Comparison of ENCODE assay signal across 11 cellular contexts in the genomic region with DNA sequence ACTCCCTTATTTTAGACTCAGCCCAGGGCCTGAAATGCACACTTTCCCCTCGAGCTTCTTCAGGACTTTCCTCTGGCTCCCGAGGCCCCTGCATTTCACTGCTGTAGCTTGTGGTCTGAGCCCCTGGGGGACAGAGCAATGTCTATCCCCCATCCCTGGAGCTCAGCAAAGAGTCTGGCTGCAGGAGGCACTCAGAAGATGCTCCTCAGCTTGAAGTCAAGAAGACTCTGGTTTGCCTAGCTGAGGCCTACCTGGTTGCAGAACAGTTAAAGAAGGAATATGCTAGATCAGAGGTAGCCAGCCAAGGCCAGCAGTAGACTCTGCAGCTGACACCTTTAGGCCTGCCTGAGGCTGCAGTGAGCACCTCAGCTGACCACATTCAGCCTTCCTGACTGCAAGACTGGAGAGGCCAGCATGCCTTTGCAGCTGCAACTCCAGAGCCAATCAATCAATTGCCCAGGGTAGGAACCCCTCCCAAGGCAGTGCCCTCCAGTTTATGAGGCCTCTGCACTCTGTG. TPM values are rescaled to one million over a fixed set of nuclear protein-coding genes. Genes with fewer than 3 reads are reported as not detected.
A peak's percentile ranks its signal among the peaks of the same experiment; 100 is the strongest.
DNase-seq lines count a peak whose midpoint lies in the region; ATAC-seq and TF ChIP-seq lines count a peak whose summit lies in the region.
"Had no signal": no experiment of that assay in that cellular context is flagged by ENCODE, and none has a peak within 500 bp of the region (broad histone marks: within the 10 kb centered on the region; RNA-seq: fewer than 3 reads in every experiment).

No MANE protein-coding gene starts in this region.

- no peaks in the 10 kb centered on the region for H3K9me3 Mint-ChIP-seq in CD14-positive monocyte
- H3K9me3 Mint-ChIP-seq in activated CD8-positive, alpha-beta T cell treated with anti-CD3 and anti-CD28 coated beads, Interleukin-2, amount 10 ng/mL, durations not matched to agents 7 days and 5 days (ENCODE audit: insufficient read depth): peaks cover 3% of the 10 kb centered on the region
- peaks cover 0 to 6% (median 5%) of the 10 kb centered on the region in 7 donors for H3K9me3 Mint-ChIP-seq in naive B cell
- peaks cover 5% of the 10 kb centered on the region for H3K9me3 Mint-ChIP-seq in WTC11

- H3K4me1 Mint-ChIP-seq in CD14-positive monocyte (peaks cover 81% of the 10 kb centered on the region), naive B cell (peaks cover 79 to 97% (median 87%) of the 10 kb centered on the region in 3 donors), WTC11 (peaks cover 20% of the 10 kb centered on the region)
- H3K4me1 Mint-ChIP-seq in activated CD8-positive, alpha-beta T cell treated with anti-CD3 and anti-CD28 coated beads, Interleukin-2, amount 10 ng/mL, durations not matched to agents 7 days and 5 days (ENCODE audit: low read depth): peaks cover 92% of the 10 kb centered on the region

- CTCF ChIA-PET in activated CD8-positive, alpha-beta T cell treated with anti-CD3 and anti-CD28 coated beads, Interleukin-2, amount 10 ng/mL, durations not matched to agents 7 days and 5 days (lab: Charles Lee): interaction anchor here (0.8 to 9.6 kb wide), 19 partner anchors 10 to 125 kb away, joined by 3 to 113 read pairs (median 6); a partner anchor contains a TSS
- CTCF ChIA-PET in WTC11 (lab: Charles Lee): interaction anchor here (0.9 kb wide), 1 partner anchor 62 kb away, joined by 3 read pairs; no protein-coding TSS in a partner anchor

- peak overlapping the region; percentile 42 for H3K4me3 ChIP-seq in Jurkat, Clone E6-1 (ENCODE audit: low read length)
- no peak overlapping the region for H3K4me3 ChIP-seq in foreskin fibroblast (ENCODE audit: low read depth in 1 of 2, low read length in 2 of 2)
- H3K4me3 ChIP-seq: uterus had no signal

- DNase-seq in CD14-positive monocyte (ENCODE audit: low spot score) (no peak), naive B cell (no peak), WTC11 (ENCODE audit: low spot score) (no peak), GM19238 (ENCODE audit: insufficient read length, low spot score) (no peak), foreskin fibroblast (no peak)
- DNase-seq in Jurkat, Clone E6-1 (ENCODE audit: low read depth, low spot score): no peak
- peak; percentile 29 for DNase-seq in activated CD8-positive, alpha-beta T cell treated with anti-CD3 and anti-CD28 coated beads, Interleukin-2, amount 10 ng/mL, durations not matched to agents 7 days and 5 days
- DNase-seq: IMR-90, NCI-H187 had no signal

- intact Hi-C loops in CD14-positive monocyte (cut with micrococcal nuclease): loop anchor here in 1 of 2 donors (10.0 kb wide), 1 partner anchor 53 kb away; no protein-coding TSS in a partner anchor

- peak; percentile 0 for ATAC-seq in activated CD8-positive, alpha-beta T cell treated with anti-CD3 and anti-CD28 coated beads, Interleukin-2, amount 10 ng/mL, durations not matched to agents 7 days and 5 days
- ATAC-seq in naive B cell (ENCODE audit: low read depth in 2 of 2): no peak
- no peak for ATAC-seq in HG03159 (IDR thresholded peaks at IDR 0.05; ENCODE audit: unreplicated experiment)
- ATAC-seq in WTC11: no peak

- TF ChIP-seq CTCF in CD14-positive monocyte (IDR thresholded peaks at IDR 0.05): no peak
- no peak for TF ChIP-seq CTCF in WTC11 (IDR thresholded peaks at IDR 0.05)
- no peak for TF ChIP-seq CTCF in foreskin fibroblast (IDR thresholded peaks at IDR 0.05; ENCODE audit: low read depth, low read length)

- H3K27ac Mint-ChIP-seq in CD14-positive monocyte (peak overlapping the region in 4 of 7 donors; percentile 42 to 83 (median 80)), naive B cell (peak overlapping the region; percentile 81 to 94 (median 90)), WTC11 (no peak overlapping the region)
- H3K27ac Mint-ChIP-seq in activated CD8-positive, alpha-beta T cell treated with anti-CD3 and anti-CD28 coated beads, Interleukin-2, amount 10 ng/mL, durations not matched to agents 7 days and 5 days: peak overlapping the region; percentile 98

- peaks cover 0 to 2% (median 0%) of the 10 kb centered on the region in 3 donors for H3K27me3 Mint-ChIP-seq in CD14-positive monocyte (ENCODE audit: low read depth in 3 of 3)
- H3K27me3 Mint-ChIP-seq in activated CD8-positive, alpha-beta T cell treated with anti-CD3 and anti-CD28 coated beads, Interleukin-2, amount 10 ng/mL, durations not matched to agents 7 days and 5 days (ENCODE audit: low read depth): no peaks in the 10 kb centered on the region
- H3K27me3 Mint-ChIP-seq in naive B cell: no peaks in the 10 kb centered on the region
- H3K27me3 Mint-ChIP-seq in WTC11 (ENCODE audit: low read depth): peaks cover 2% of the 10 kb centered on the region

- POLR2A ChIA-PET in activated CD8-positive, alpha-beta T cell treated with anti-CD3 and anti-CD28 coated beads, Interleukin-2, amount 10 ng/mL, durations not matched to agents 7 days and 5 days (lab: Charles Lee): interaction anchor here (1.2 to 8.2 kb wide), 8 partner anchors 13 to 100 kb away, joined by 3 to 142 read pairs (median 14); a partner anchor contains a TSS
- POLR2A ChIA-PET in WTC11 (lab: Charles Lee): no interaction called here

- H3K36me3 Mint-ChIP-seq in CD14-positive monocyte: peaks cover 0 to 2% of the 10 kb centered on the region in 2 donors
- peaks cover 15% of the 10 kb centered on the region for H3K36me3 Mint-ChIP-seq in activated CD8-positive, alpha-beta T cell treated with anti-CD3 and anti-CD28 coated beads, Interleukin-2, amount 10 ng/mL, durations not matched to agents 7 days and 5 days (ENCODE audit: low read depth)
- peaks cover 5 to 6% of the 10 kb centered on the region in 2 donors for H3K36me3 Mint-ChIP-seq in naive B cell
- H3K36me3 Mint-ChIP-seq in WTC11: no peaks in the 10 kb centered on the region

- H3K4me3 Mint-ChIP-seq in CD14-positive monocyte: peak overlapping the region in 1 of 2 donors; percentile 75
- peak overlapping the region; percentile 69 for H3K4me3 Mint-ChIP-seq in activated CD8-positive, alpha-beta T cell treated with anti-CD3 and anti-CD28 coated beads, Interleukin-2, amount 10 ng/mL, durations not matched to agents 7 days and 5 days
- peak overlapping the region; percentile 68 to 93 (median 83) for H3K4me3 Mint-ChIP-seq in naive B cell
- no peak overlapping the region for H3K4me3 Mint-ChIP-seq in WTC11

TF ChIP-seq in WTC11, 78 proteins besides CTCF, POLR2A, EP300 and RAD21:
- no peak for TF ChIP-seq PRRX2 (CRISPR knock-in tag; IDR thresholded peaks at IDR 0.05)
- TF ChIP-seq, protein P1, sequence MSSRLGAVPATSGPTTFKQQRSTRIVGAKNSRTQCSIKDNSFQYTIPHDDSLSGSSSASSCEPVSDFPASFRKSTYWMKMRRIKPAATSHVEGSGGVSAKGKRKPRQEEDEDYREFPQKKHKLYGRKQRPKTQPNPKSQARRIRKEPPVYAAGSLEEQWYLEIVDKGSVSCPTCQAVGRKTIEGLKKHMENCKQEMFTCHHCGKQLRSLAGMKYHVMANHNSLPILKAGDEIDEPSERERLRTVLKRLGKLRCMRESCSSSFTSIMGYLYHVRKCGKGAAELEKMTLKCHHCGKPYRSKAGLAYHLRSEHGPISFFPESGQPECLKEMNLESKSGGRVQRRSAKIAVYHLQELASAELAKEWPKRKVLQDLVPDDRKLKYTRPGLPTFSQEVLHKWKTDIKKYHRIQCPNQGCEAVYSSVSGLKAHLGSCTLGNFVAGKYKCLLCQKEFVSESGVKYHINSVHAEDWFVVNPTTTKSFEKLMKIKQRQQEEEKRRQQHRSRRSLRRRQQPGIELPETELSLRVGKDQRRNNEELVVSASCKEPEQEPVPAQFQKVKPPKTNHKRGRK (CRISPR knock-in tag; IDR thresholded peaks at IDR 0.05; ENCODE audit: borderline replicate concordance): no peak
- TF ChIP-seq, protein P2, sequence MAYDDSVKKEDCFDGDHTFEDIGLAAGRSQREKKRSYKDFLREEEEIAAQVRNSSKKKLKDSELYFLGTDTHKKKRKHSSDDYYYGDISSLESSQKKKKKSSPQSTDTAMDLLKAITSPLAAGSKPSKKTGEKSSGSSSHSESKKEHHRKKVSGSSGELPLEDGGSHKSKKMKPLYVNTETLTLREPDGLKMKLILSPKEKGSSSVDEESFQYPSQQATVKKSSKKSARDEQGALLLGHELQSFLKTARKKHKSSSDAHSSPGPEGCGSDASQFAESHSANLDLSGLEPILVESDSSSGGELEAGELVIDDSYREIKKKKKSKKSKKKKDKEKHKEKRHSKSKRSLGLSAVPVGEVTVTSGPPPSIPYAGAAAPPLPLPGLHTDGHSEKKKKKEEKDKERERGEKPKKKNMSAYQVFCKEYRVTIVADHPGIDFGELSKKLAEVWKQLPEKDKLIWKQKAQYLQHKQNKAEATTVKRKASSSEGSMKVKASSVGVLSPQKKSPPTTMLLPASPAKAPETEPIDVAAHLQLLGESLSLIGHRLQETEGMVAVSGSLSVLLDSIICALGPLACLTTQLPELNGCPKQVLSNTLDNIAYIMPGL (CRISPR knock-in tag; IDR thresholded peaks at IDR 0.05): no peak
- TF ChIP-seq, protein P3, sequence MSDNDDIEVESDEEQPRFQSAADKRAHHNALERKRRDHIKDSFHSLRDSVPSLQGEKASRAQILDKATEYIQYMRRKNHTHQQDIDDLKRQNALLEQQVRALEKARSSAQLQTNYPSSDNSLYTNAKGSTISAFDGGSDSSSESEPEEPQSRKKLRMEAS (CRISPR knock-in tag; IDR thresholded peaks at IDR 0.05): no peak
- TF ChIP-seq TEAD4 (CRISPR knock-in tag; IDR thresholded peaks at IDR 0.05): no peak
- TF ChIP-seq NR2C2 (CRISPR knock-in tag; IDR thresholded peaks at IDR 0.05): no peak
- TF ChIP-seq GABPB1 (CRISPR knock-in tag; IDR thresholded peaks at IDR 0.05): no peak
- TF ChIP-seq MXD4 (CRISPR knock-in tag; IDR thresholded peaks at IDR 0.05; ENCODE audit: borderline replicate concordance): no peak
- no peak for TF ChIP-seq RORB (CRISPR knock-in tag; IDR thresholded peaks at IDR 0.05)

RNA-seq across cellular contexts. Expression of a gene that starts 36.9 kb away (rescaled TPM):
- polyA plus RNA-seq in CD14-positive monocyte: 10 to 100 TPM; 38.4 to 80.2 TPM
- polyA plus RNA-seq in Jurkat, Clone E6-1 (2012; ENCODE audit: insufficient read depth, insufficient read length): 144 TPM
- total RNA-seq in activated CD8-positive, alpha-beta T cell treated with anti-CD3 and anti-CD28 coated beads, Interleukin-2, amount 10 ng/mL, durations not matched to agents 7 days and 5 days: 100 to 1,000 TPM; 370 to 374 TPM
- polyA plus RNA-seq in naive B cell (ENCODE audit: low read depth in 6 of 6): 100 to 1,000 TPM; 127 to 347 (median 205) TPM
- total RNA-seq in WTC11 (2021): 1.9 to 2.4 TPM (median 2.3 TPM) in 3 replicates
- total RNA-seq: IMR-90 had no signal
- polyA plus RNA-seq: IMR-90 had no signal

Comparison
In these comparisons a context has a peak if more than half of its experiments do, and no peak if none do; other contexts are left out.
1. RNA of a gene that starts 36.9 kb away (total RNA-seq): 370 to 374 TPM in activated CD8-positive, alpha-beta T cell treated with anti-CD3 and anti-CD28 coated beads, Interleukin-2, amount 10 ng/mL, durations not matched to agents 7 days and 5 days; 1.9 to 2.4 TPM in WTC11; every median in the first group is over 100 times any median in the second.